ENCODE assay signal across 17 cellular contexts in the genomic region with DNA sequence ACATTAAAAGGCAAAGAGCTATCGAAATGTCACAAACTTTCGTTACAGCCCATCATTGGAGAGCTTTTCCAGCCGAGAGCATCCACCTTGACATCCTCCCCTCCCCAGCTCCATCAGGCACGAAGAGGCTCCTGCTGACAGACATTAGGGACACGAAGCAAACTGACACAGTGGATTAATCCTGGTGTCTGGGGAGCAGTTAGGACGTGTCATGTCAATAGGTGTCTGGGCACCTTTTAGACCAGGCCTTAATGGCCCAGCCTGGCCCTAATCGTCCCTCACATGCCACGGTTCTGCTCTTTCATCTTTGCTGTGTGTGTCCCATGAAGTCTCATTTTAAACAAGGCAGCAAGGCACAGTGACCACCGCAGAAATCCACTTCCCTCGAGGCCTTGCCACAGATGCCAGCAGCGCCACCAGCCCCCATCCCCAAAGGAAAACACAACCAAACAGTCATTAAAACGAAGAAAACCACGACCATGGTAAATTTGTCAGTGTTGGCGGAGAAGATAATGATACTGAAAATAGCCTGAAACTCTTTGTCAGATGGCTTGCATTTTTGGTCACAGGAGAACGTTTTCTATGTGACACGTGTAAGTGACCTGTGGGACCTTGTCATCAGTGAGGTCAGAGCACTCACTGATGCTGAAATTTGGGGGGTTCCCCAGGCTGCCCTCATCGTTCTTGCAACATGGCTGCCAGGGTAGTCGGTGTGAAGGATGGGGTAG. TPM values are rescaled to one million over a fixed set of nuclear protein-coding genes. Genes with fewer than 3 reads are reported as not detected.
A peak's percentile ranks its signal among the peaks of the same experiment; 100 is the strongest.
DNase-seq lines count a peak whose midpoint lies in the region; ATAC-seq and TF ChIP-seq lines count a peak whose summit lies in the region.
"Had no signal": no experiment of that assay in that cellular context is flagged by ENCODE, and none has a peak within 500 bp of the region (broad histone marks: within the 10 kb centered on the region; RNA-seq: fewer than 3 reads in every experiment).

No MANE protein-coding gene starts in this region.

- peak overlapping the region; percentile 23; the same call in 1 of the 2 replicates for H3K27ac ChIP-seq in BLaER1
- H3K27ac ChIP-seq: A549, Peyer's patch had no signal

- H3K4me1 ChIP-seq in BLaER1, result peaks cover 57% of the 10 kb centered on the region

- no peak overlapping the region for H3K9ac ChIP-seq in BLaER1

- DNase-seq in GM12865 (ENCODE audit: low read depth) (peak; percentile 15), islet precursor cell (peak; percentile 37), Ammon's horn (ENCODE audit: low spot score) (no peak)
- DNase-seq: C1 segment of cervical spinal cord, IMR-90, NCI-H1436 treated with DMSO at 0.1 percent for 48 hours, NCI-H2081, NCI-H2171 treated with DMSO at 0.1 percent for 48 hours, NCI-H446, NCI-H69, Peyer's patch had no signal

- H3K36me3 Mint-ChIP-seq in activated T-helper 17 cell treated with anti-CD3 and anti-CD28 coated beads, Interleukin-2, amount 50 U/mL, for 72 hours (ENCODE audit: low read depth), result no peaks in the 10 kb centered on the region

- H3K27me3 Mint-ChIP-seq in activated T-helper 17 cell treated with anti-CD3 and anti-CD28 coated beads, Interleukin-2, amount 50 U/mL, for 72 hours, result peaks cover 10% of the 10 kb centered on the region

- no peaks in the 10 kb centered on the region for H3K27me3 ChIP-seq in BLaER1
- H3K27me3 ChIP-seq: Peyer's patch had no signal

- peak overlapping the region; percentile 73 for H3K4me2 ChIP-seq in BLaER1
- H3K4me2 ChIP-seq: A549 had no signal

- no peaks in the 10 kb centered on the region for H3K9me3 ChIP-seq in BLaER1
- H3K9me3 ChIP-seq: A549, Peyer's patch had no signal

- H3K4me3 Mint-ChIP-seq in activated T-helper 17 cell treated with anti-CD3 and anti-CD28 coated beads, Interleukin-2, amount 50 U/mL, for 72 hours, result no peak overlapping the region

- no peak for TF ChIP-seq CTCF in GM12865 (IDR thresholded peaks at IDR 0.05; ENCODE audit: insufficient read depth, low read depth, low read length, missing control alignments)

- no peaks in the 10 kb centered on the region for H3K4me1 Mint-ChIP-seq in activated T-helper 17 cell treated with anti-CD3 and anti-CD28 coated beads, Interleukin-2, amount 50 U/mL, for 72 hours

- no peaks in the 10 kb centered on the region for H3K36me3 ChIP-seq in BLaER1
- H3K36me3 ChIP-seq: Peyer's patch had no signal

- H4K20me1 ChIP-seq in BLaER1, result no peaks in the 10 kb centered on the region

- H3K4me3 ChIP-seq in BLaER1 (no peak overlapping the region), GM12865 (ENCODE audit: low read depth, low read length) (no peak overlapping the region)
- H3K4me3 ChIP-seq: A549, Peyer's patch had no signal

- no peak overlapping the region for H3K27ac Mint-ChIP-seq in activated T-helper 17 cell treated with anti-CD3 and anti-CD28 coated beads, Interleukin-2, amount 50 U/mL, for 72 hours

- no peaks in the 10 kb centered on the region for H3K9me3 Mint-ChIP-seq in activated T-helper 17 cell treated with anti-CD3 and anti-CD28 coated beads, Interleukin-2, amount 50 U/mL, for 72 hours

- peak; percentile 61 for ATAC-seq in HG02938 (IDR thresholded peaks at IDR 0.05; ENCODE audit: unreplicated experiment)
- ATAC-seq in activated T-helper 17 cell treated with anti-CD3 and anti-CD28 coated beads, Interleukin-2, amount 50 U/mL, for 72 hours (replicated peaks), result no peak
- no peak for ATAC-seq in esophagus mucosa
- ATAC-seq: A549, Right ventricle myocardium inferior had no signal

RNA-seq across cellular contexts. Expression of gene PCSK6, which starts 16.3 kb away (rescaled TPM):
- total RNA-seq in activated T-helper 17 cell treated with anti-CD3 and anti-CD28 coated beads, Interleukin-2, amount 50 U/mL, for 72 hours, result 1 to 10 TPM in 1 of 2 donors, under 1 TPM in 1; 0.56 to 1.3 TPM
- 6.7 TPM for total RNA-seq in esophagus mucosa
- total RNA-seq: IMR-90 had no signal
